Comparison of ENCODE assay signal across 1 cellular context in the genomic region with DNA sequence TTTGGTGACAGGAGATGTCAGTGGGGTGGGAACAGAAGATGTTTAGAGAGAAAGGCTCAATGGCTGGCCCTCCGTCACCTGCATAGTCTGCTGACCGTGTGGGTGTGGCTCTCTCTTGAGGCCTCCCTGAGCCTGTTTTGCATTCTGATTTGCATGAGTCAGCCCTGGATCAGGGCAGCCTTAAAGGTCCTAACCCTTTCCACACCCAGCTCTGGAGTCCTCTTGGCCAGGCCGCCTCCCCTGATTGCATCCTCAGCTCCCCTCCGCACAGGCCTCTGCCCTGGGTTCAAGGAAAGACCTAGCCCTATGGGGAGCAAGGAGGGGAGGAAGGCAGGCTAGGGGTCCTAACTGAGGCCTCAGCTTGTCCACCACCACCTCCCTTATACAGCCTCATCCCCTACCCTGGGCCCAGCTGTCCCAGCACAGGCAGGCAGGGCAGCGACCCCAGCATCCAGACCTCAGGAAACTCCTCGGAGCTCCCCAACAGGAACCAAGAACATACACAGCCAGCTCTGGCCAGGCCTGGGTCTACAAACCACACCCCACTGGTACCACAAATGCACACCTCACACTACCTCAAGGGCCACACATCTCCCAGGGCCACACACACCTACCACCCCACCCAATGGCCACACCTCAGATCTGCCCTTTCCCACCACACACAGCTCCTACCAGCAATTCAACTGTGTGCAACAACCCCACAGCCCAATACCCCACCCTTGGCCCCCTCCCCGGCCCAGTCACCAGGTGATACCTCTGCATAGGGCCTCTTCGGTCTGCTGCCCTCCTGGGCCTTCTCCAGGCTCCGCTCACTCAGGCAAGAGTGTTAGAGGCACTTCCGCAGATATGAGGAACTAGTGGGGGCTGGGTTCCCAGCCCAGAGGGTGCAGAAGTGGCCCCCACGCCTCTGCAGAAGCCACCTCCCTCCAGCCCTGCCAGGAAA.
TF ChIP-seq lines count a peak whose summit lies in the region.

No MANE protein-coding gene starts in this region.

TF ChIP-seq in K562, 482 proteins besides CTCF, POLR2A, EP300 and RAD21 (continued from another document and continues in another):
- TF ChIP-seq, protein P1, sequence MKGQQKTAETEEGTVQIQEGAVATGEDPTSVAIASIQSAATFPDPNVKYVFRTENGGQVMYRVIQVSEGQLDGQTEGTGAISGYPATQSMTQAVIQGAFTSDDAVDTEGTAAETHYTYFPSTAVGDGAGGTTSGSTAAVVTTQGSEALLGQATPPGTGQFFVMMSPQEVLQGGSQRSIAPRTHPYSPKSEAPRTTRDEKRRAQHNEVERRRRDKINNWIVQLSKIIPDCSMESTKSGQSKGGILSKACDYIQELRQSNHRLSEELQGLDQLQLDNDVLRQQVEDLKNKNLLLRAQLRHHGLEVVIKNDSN (CRISPR knock-in tag; IDR thresholded peaks at IDR 0.05) = no peak
- no peak for TF ChIP-seq PRMT5 (CRISPR knock-in tag; IDR thresholded peaks at IDR 0.05)
- TF ChIP-seq CUX1 (CRISPR knock-in tag; IDR thresholded peaks at IDR 0.05) = no peak
- TF ChIP-seq, protein P2, sequence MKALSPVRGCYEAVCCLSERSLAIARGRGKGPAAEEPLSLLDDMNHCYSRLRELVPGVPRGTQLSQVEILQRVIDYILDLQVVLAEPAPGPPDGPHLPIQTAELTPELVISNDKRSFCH (CRISPR knock-in tag; IDR thresholded peaks at IDR 0.05) = no peak
- TF ChIP-seq, protein P2 (tag; IDR thresholded peaks at IDR 0.05) = no peak
- no peak for TF ChIP-seq CBX3 (IDR thresholded peaks at IDR 0.05; ENCODE audit: borderline replicate concordance in 1 of 2, low read length in 2 of 2)
- TF ChIP-seq NR2C2 (CRISPR knock-in tag; IDR thresholded peaks at IDR 0.05) = no peak
- TF ChIP-seq NR2C2 (tag; IDR thresholded peaks at IDR 0.05) = no peak
- peak; percentile 9; the same call in 1 of the 2 replicates for TF ChIP-seq SPI1 (IDR thresholded peaks at IDR 0.05; ENCODE audit: borderline replicate concordance, low read depth, low read length)
- TF ChIP-seq HLTF (IDR thresholded peaks at IDR 0.05) = no peak
- TF ChIP-seq C11orf30 (IDR thresholded peaks at IDR 0.05; ENCODE audit: low read depth) = peak; percentile 27; the same call in 1 of the 2 replicates
- TF ChIP-seq SMARCA5 (IDR thresholded peaks at IDR 0.05) = no peak
- no peak for TF ChIP-seq THAP12 (CRISPR knock-in tag; IDR thresholded peaks at IDR 0.05)
- TF ChIP-seq, protein P3, sequence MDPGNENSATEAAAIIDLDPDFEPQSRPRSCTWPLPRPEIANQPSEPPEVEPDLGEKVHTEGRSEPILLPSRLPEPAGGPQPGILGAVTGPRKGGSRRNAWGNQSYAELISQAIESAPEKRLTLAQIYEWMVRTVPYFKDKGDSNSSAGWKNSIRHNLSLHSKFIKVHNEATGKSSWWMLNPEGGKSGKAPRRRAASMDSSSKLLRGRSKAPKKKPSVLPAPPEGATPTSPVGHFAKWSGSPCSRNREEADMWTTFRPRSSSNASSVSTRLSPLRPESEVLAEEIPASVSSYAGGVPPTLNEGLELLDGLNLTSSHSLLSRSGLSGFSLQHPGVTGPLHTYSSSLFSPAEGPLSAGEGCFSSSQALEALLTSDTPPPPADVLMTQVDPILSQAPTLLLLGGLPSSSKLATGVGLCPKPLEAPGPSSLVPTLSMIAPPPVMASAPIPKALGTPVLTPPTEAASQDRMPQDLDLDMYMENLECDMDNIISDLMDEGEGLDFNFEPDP (CRISPR knock-in tag; IDR thresholded peaks at IDR 0.05) = no peak
- no peak for TF ChIP-seq ZNF41 (CRISPR knock-in tag; conservative IDR thresholded peaks at IDR 0.05)
- no peak for TF ChIP-seq NFIX (CRISPR knock-in tag; IDR thresholded peaks at IDR 0.05; ENCODE audit: low read depth)
- no peak for TF ChIP-seq ZNF140 (CRISPR knock-in tag; IDR thresholded peaks at IDR 0.05)
- TF ChIP-seq HEY1 (CRISPR knock-in tag; IDR thresholded peaks at IDR 0.05; ENCODE audit: borderline replicate concordance) = no peak
- no peak for TF ChIP-seq TRIM24 (IDR thresholded peaks at IDR 0.05)
- no peak for TF ChIP-seq ZNF79 (CRISPR knock-in tag; IDR thresholded peaks at IDR 0.05; ENCODE audit: low read depth)
- TF ChIP-seq POLR2B (IDR thresholded peaks at IDR 0.05; ENCODE audit: low read depth, partially characterized antibody) = no peak
- TF ChIP-seq ZSCAN29 (IDR thresholded peaks at IDR 0.05) = no peak
- peak; percentile 36; the same call in 1 of the 2 replicates for TF ChIP-seq ATF3 (IDR thresholded peaks at IDR 0.05)
- TF ChIP-seq ATF3 (CRISPR knock-in tag; conservative IDR thresholded peaks at IDR 0.05) = no peak
- TF ChIP-seq, protein P4, sequence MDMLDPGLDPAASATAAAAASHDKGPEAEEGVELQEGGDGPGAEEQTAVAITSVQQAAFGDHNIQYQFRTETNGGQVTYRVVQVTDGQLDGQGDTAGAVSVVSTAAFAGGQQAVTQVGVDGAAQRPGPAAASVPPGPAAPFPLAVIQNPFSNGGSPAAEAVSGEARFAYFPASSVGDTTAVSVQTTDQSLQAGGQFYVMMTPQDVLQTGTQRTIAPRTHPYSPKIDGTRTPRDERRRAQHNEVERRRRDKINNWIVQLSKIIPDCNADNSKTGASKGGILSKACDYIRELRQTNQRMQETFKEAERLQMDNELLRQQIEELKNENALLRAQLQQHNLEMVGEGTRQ (CRISPR knock-in tag; IDR thresholded peaks at IDR 0.05) = no peak
- TF ChIP-seq CBX8 (IDR thresholded peaks at IDR 0.05; ENCODE audit: borderline replicate concordance, extremely low read depth, low read depth, low read length, poor library complexity, severe bottlenecking) = no peak
- no peak for TF ChIP-seq ZNF77 (CRISPR knock-in tag; IDR thresholded peaks at IDR 0.05)
- no peak for TF ChIP-seq XRCC4 (IDR thresholded peaks at IDR 0.05; ENCODE audit: extremely low read depth, insufficient read depth, insufficient read length)
- TF ChIP-seq GTF2F1 (IDR thresholded peaks at IDR 0.05; ENCODE audit: low read depth, low read length) = no peak
- TF ChIP-seq ZNF507 (tag; conservative IDR thresholded peaks at IDR 0.05) = no peak
- TF ChIP-seq THAP7 (CRISPR knock-in tag; IDR thresholded peaks at IDR 0.05) = no peak
- TF ChIP-seq, protein P5, sequence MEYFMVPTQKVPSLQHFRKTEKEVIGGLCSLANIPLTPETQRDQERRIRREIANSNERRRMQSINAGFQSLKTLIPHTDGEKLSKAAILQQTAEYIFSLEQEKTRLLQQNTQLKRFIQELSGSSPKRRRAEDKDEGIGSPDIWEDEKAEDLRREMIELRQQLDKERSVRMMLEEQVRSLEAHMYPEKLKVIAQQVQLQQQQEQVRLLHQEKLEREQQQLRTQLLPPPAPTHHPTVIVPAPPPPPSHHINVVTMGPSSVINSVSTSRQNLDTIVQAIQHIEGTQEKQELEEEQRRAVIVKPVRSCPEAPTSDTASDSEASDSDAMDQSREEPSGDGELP (CRISPR knock-in tag; IDR thresholded peaks at IDR 0.05; ENCODE audit: borderline replicate concordance) = peak; percentile 47; the same call in 1 of the 2 replicates
- no peak for TF ChIP-seq ADNP (tag; IDR thresholded peaks at IDR 0.05)
- TF ChIP-seq HDAC3 (IDR thresholded peaks at IDR 0.05; ENCODE audit: borderline replicate concordance, partially characterized antibody) = no peak
- no peak for TF ChIP-seq ZNF24 (IDR thresholded peaks at IDR 0.05)
- TF ChIP-seq HIVEP1 (CRISPR knock-in tag; IDR thresholded peaks at IDR 0.05) = no peak
- no peak for TF ChIP-seq HDAC6 (IDR thresholded peaks at IDR 0.05; ENCODE audit: low read depth, low read length)
- TF ChIP-seq SNIP1 (IDR thresholded peaks at IDR 0.05; ENCODE audit: low read depth) = no peak
- no peak for TF ChIP-seq BACH1 (tag; IDR thresholded peaks at IDR 0.05)
- no peak for TF ChIP-seq HOXB6 (CRISPR knock-in tag; IDR thresholded peaks at IDR 0.05; ENCODE audit: borderline replicate concordance)
- TF ChIP-seq KLF16 (IDR thresholded peaks at IDR 0.05) = no peak
- no peak for TF ChIP-seq RNF2 (IDR thresholded peaks at IDR 0.05)
- no peak for TF ChIP-seq ZBED1 (IDR thresholded peaks at IDR 0.05)
- TF ChIP-seq, protein P6, sequence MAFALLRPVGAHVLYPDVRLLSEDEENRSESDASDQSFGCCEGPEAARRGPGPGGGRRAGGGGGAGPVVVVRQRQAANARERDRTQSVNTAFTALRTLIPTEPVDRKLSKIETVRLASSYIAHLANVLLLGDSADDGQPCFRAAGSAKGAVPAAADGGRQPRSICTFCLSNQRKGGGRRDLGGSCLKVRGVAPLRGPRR (CRISPR knock-in tag; IDR thresholded peaks at IDR 0.05) = no peak
- TF ChIP-seq ZNF175 (CRISPR knock-in tag; IDR thresholded peaks at IDR 0.05; ENCODE audit: low read depth) = no peak
- TF ChIP-seq ZKSCAN1 (IDR thresholded peaks at IDR 0.05; ENCODE audit: low read depth, low read length) = no peak
- TF ChIP-seq ZNF354B (CRISPR knock-in tag; IDR thresholded peaks at IDR 0.05) = no peak
- no peak for TF ChIP-seq PRPF4 (IDR thresholded peaks at IDR 0.05; ENCODE audit: insufficient read depth, low read depth, low read length, poor library complexity, severe bottlenecking)
- TF ChIP-seq ZNF717 (CRISPR knock-in tag; IDR thresholded peaks at IDR 0.05) = no peak
